ENCODE assay signal across 13 cellular contexts in genomic region chr20:55472704-55473103, GRCh38.
"Had no signal": no experiment of that assay in that cellular context is flagged by ENCODE, and none has a peak within 500 bp of the region (broad histone marks: within the 10 kb centered on the region; RNA-seq: fewer than 3 reads in every experiment).

No MANE protein-coding gene starts in this region.

- H3K36me3 Mint-ChIP-seq: activated naive CD4-positive, alpha-beta T cell treated with anti-CD3 and anti-CD28 coated beads, Interleukin-2, amount 50 U/mL, for 72 hours; immature natural killer cell; stimulated activated memory B cell treated with anti-CD40 and anti-IgM and Interleukin-4, amounts not matched to agents 10 μg/mL and 1 μg/mL and 100 μg/mL, for 72 hours had no signal

- DNase-seq: activated T-cell treated with anti-CD3 and anti-CD28 coated beads, Interleukin-2, amount 50 U/mL, for 1 hour; brain microvascular endothelial cell; dermis blood vessel endothelial cell; erythroblast; hypothalamus; immature natural killer cell; lower lobe of right lung; midbrain; spleen; stimulated activated CD4-positive, alpha-beta T cell treated with anti-CD3 and anti-CD28 coated beads, Interleukin-1b, Interleukin-23, amount 100 ng/mL, for 48 hours; tibial artery had no signal

- H3K27me3 Mint-ChIP-seq: stimulated activated memory B cell treated with anti-CD40 and anti-IgM and Interleukin-4, amounts not matched to agents 10 μg/mL and 1 μg/mL and 100 μg/mL, for 72 hours had no signal

- H3K4me1 Mint-ChIP-seq: immature natural killer cell; stimulated activated memory B cell treated with anti-CD40 and anti-IgM and Interleukin-4, amounts not matched to agents 10 μg/mL and 1 μg/mL and 100 μg/mL, for 72 hours had no signal

- H3K4me3 Mint-ChIP-seq: immature natural killer cell; stimulated activated memory B cell treated with anti-CD40 and anti-IgM and Interleukin-4, amounts not matched to agents 10 μg/mL and 1 μg/mL and 100 μg/mL, for 72 hours had no signal

- H3K27ac Mint-ChIP-seq: activated naive CD4-positive, alpha-beta T cell treated with anti-CD3 and anti-CD28 coated beads, Interleukin-2, amount 50 U/mL, for 72 hours; immature natural killer cell; stimulated activated memory B cell treated with anti-CD40 and anti-IgM and Interleukin-4, amounts not matched to agents 10 μg/mL and 1 μg/mL and 100 μg/mL, for 72 hours had no signal
